Comparison of ENCODE assay signal across 8 cellular contexts in the genomic region with DNA sequence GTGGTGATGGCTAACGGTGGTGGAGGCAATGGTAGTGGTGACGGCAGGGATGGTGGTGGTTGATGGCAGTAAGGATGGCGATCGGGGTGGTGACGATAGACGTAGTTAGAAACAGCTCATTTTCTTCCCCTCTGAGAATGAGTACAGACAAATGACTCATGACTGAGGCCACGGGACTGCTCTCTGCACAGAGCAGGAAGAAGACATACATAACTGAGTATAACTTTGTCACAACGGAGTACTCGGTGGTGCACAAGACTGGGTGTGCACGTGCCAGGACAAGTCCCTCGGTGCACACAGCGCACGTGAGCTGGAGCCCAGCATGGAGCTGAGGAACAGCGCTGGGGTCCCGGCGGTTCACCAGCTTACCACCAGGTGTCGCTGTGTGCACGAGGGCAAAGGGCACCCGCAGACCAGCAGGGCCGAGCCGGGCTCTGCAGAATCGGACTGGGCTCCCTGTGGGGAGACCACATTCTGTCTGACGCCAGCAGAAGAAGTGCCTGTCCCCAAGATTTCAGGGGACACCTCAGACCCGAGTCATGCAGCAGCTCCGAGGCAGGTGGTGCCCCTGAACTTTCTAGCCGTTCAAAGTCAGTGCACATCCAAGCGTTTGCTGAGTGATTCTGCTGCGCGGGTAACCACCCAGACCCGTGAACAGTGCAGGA.
DNase-seq lines count a peak whose midpoint lies in the region; FAIRE-seq and TF ChIP-seq lines count a peak whose summit lies in the region.

No MANE protein-coding gene starts in this region.

- TF ChIP-seq CTCF in astrocyte of the cerebellum (IDR thresholded peaks at IDR 0.05; ENCODE audit: low read depth, low read length, missing control alignments): peak; percentile 74

- no peaks in the 10 kb centered on the region; a peak in 1 of 22 replicates for H3K9me3 ChIP-seq in BLaER1 treated with 17β-estradiol and CSF1 and Interleukin-3, amounts not matched to agents 10 nM and 100 nM (replicated peaks in 1 of 11)
- no peaks in the 10 kb centered on the region for H3K9me3 ChIP-seq in iPS DF 6.9 (ENCODE audit: control insufficient read depth, insufficient read depth, low read length)

- no peak overlapping the region for H3K27ac ChIP-seq in BLaER1 treated with 17β-estradiol and CSF1 and Interleukin-3, amounts not matched to agents 10 nM and 100 nM
- H3K27ac ChIP-seq in iPS DF 6.9 (ENCODE audit: low read length): no peak overlapping the region

- no CpG with 5 or more reads among the region's 30 CpGs for WGBS in iPS DF 6.9 (ENCODE audit: insufficient coverage, insufficient read length)

- H3K9ac ChIP-seq in BLaER1 treated with 17β-estradiol and CSF1 and Interleukin-3, amounts not matched to agents 10 nM and 100 nM: no peak overlapping the region

- in situ Hi-C loops in astrocyte of the cerebellum (cut with HindIII; ENCODE audit: low sequenced_read_pairs): no loop called here

- no peaks in the 10 kb centered on the region for H3K36me3 ChIP-seq in BLaER1 treated with 17β-estradiol and CSF1 and Interleukin-3, amounts not matched to agents 10 nM and 100 nM
- no peaks in the 10 kb centered on the region for H3K36me3 ChIP-seq in iPS DF 6.9 (ENCODE audit: control insufficient read depth, insufficient read depth, low read length)

- H3K4me1 ChIP-seq in BLaER1 treated with 17β-estradiol and CSF1 and Interleukin-3, amounts not matched to agents 10 nM and 100 nM: peaks cover 5 to 19% (median 16%) of the 10 kb centered on the region in 10 experiments; a peak in 16 of 20 replicates
- H3K4me1 ChIP-seq in iPS DF 6.9 (ENCODE audit: control insufficient read depth, insufficient read depth, low read length): peaks cover 4% of the 10 kb centered on the region; the same call in 1 of the 2 replicates

- peak overlapping the region; percentile 7 to 79 (median 51); a peak in 19 of 22 replicates for H3K4me2 ChIP-seq in BLaER1 treated with 17β-estradiol and CSF1 and Interleukin-3, amounts not matched to agents 10 nM and 100 nM

- no peak overlapping the region for H3K4me3 ChIP-seq in BLaER1 treated with 17β-estradiol and CSF1 and Interleukin-3, amounts not matched to agents 10 nM and 100 nM
- H3K4me3 ChIP-seq in astrocyte of the cerebellum (ENCODE audit: low read depth, low read length) (no peak overlapping the region), iPS DF 6.9 (ENCODE audit: low read length) (no peak overlapping the region)

- peak; percentile 86 for FAIRE-seq in GM19239 (lab: Jason Lieb, UNC)

- DNase-seq in GM19239 (ENCODE audit: insufficient read length, low spot score) (peak; percentile 53), HT1080 (ENCODE audit: low read depth) (peak; percentile 54), T-helper 2 cell (peak; percentile 26 to 86 (median 52)), astrocyte of the cerebellum (ENCODE audit: low read depth) (no peak), iPS DF 6.9 (ENCODE audit: low read depth, low spot score) (peak; percentile 57), middle frontal gyrus (ENCODE audit: extremely low spot score, low spot score) (no peak)
- peak; percentile 47 to 57 for DNase-seq in stimulated activated CD4-positive, alpha-beta T cell treated with anti-CD3 and anti-CD28 coated beads, Interleukin-15, amount 100 ng/mL, for 48 hours (ENCODE audit: low read depth in 2 of 2)

- no peaks in the 10 kb centered on the region for H4K20me1 ChIP-seq in BLaER1 treated with 17β-estradiol and CSF1 and Interleukin-3, amounts not matched to agents 10 nM and 100 nM

- no peaks in the 10 kb centered on the region for H3K27me3 ChIP-seq in BLaER1 treated with 17β-estradiol and CSF1 and Interleukin-3, amounts not matched to agents 10 nM and 100 nM
- H3K27me3 ChIP-seq in iPS DF 6.9 (ENCODE audit: control insufficient read depth, insufficient read depth, low read length): peaks cover 4% of the 10 kb centered on the region; the same call in 1 of the 2 replicates

Comparison
In these comparisons a context has a peak if more than half of its experiments do, and no peak if none do; other contexts are left out.
1. DNase-seq: peak in GM19239 (single experiment), HT1080 (single experiment), T-helper 2 cell (5 of 5), iPS DF 6.9 (single experiment) and stimulated activated CD4-positive, alpha-beta T cell treated with anti-CD3 and anti-CD28 coated beads, Interleukin-15, amount 100 ng/mL, for 48 hours (2 of 2); none in astrocyte of the cerebellum (single experiment) and middle frontal gyrus (single experiment).